In genomic region chr20:61458146-61458746, GRCh38 we compare ENCODE assay signal across 30 cellular contexts.
"Had no signal": no experiment of that assay in that cellular context is flagged by ENCODE, and none has a peak within 500 bp of the region (broad histone marks: within the 10 kb centered on the region; RNA-seq: fewer than 3 reads in every experiment).

No MANE protein-coding gene starts in this region.

- H3K79me2 ChIP-seq: hepatocyte had no signal

- H3K4me3 Mint-ChIP-seq: endodermal cell; naive thymus-derived CD8-positive, alpha-beta T cell; neural crest cell; stimulated activated memory B cell treated with anti-CD40 and anti-IgM and Interleukin-4, amounts not matched to agents 10 μg/mL and 1 μg/mL and 100 μg/mL, for 72 hours had no signal

- H3K27ac Mint-ChIP-seq: endodermal cell; naive thymus-derived CD8-positive, alpha-beta T cell; stimulated activated memory B cell treated with anti-CD40 and anti-IgM and Interleukin-4, amounts not matched to agents 10 μg/mL and 1 μg/mL and 100 μg/mL, for 72 hours had no signal

- ATAC-seq: esophagus mucosa; gastrocnemius medialis; heart left ventricle; left colon; left ventricle myocardium superior; lower lobe of right lung; naive thymus-derived CD8-positive, alpha-beta T cell; sciatic nerve; stimulated activated memory B cell treated with anti-CD40 and anti-IgM and Interleukin-4, amounts not matched to agents 10 μg/mL and 1 μg/mL and 100 μg/mL, for 72 hours; stimulated activated naive CD8-positive, alpha-beta T cell treated with anti-CD3 and anti-CD28 coated beads, Interleukin-15, Interleukin-2, amounts not matched to agents 100 U/mL and 50 U/mL, for 24 hours had no signal

- H3K36me3 Mint-ChIP-seq: naive thymus-derived CD8-positive, alpha-beta T cell; stimulated activated memory B cell treated with anti-CD40 and anti-IgM and Interleukin-4, amounts not matched to agents 10 μg/mL and 1 μg/mL and 100 μg/mL, for 72 hours had no signal

- H3K4me1 ChIP-seq: gastrocnemius medialis, heart left ventricle, lower lobe of right lung, prostate gland, right atrium auricular region, testis, tibial artery, upper lobe of left lung had no signal

- H3K4me3 ChIP-seq: dorsolateral prefrontal cortex, gastrocnemius medialis, heart left ventricle, hepatocyte, lower lobe of right lung, prostate gland, right atrium auricular region, smooth muscle cell, testis, tibial artery, upper lobe of left lung had no signal

- FAIRE-seq: colon, islet of Langerhans had no signal

- H3K4me2 ChIP-seq: hepatocyte, smooth muscle cell had no signal

- H2AFZ ChIP-seq: hepatocyte had no signal

- DNase-seq: dorsolateral prefrontal cortex; effector CD8-positive, alpha-beta T cell; endodermal cell; foreskin fibroblast; gastrocnemius medialis; heart left ventricle; kidney glomerular epithelial cell; left colon; left ventricle myocardium superior; lower lobe of right lung; naive thymus-derived CD8-positive, alpha-beta T cell; stimulated activated CD4-positive, alpha-beta T cell treated with anti-CD3 and anti-CD28 coated beads, Interleukin-12 subunit alpha, Interleukin-12 subunit beta, amount 100 ng/mL, for 4 hours; stimulated activated CD4-positive, alpha-beta T cell treated with anti-CD3 and anti-CD28 coated beads, Interleukin-1b, Interleukin-23, amount 100 ng/mL, for 48 hours; stimulated activated CD4-positive, alpha-beta T cell treated with anti-CD3 and anti-CD28 coated beads, Interleukin-4, amount 100 ng/mL, for 24 hours; stimulated activated naive CD8-positive, alpha-beta T cell treated with anti-CD3 and anti-CD28 coated beads, Interleukin-15, Interleukin-2, amounts not matched to agents 100 U/mL and 50 U/mL, for 24 hours; substantia nigra; testis; tibial artery; upper lobe of left lung had no signal

- H3K27ac ChIP-seq: dorsolateral prefrontal cortex, epithelial cell of prostate, gastrocnemius medialis, heart left ventricle, hepatocyte, lower lobe of right lung, prostate gland, right atrium auricular region, testis, tibial artery, upper lobe of left lung had no signal

- H3K36me3 ChIP-seq: gastrocnemius medialis, heart left ventricle, lower lobe of right lung, prostate gland, right atrium auricular region, tibial artery, upper lobe of left lung had no signal

- H3K4me1 Mint-ChIP-seq: naive thymus-derived CD8-positive, alpha-beta T cell; stimulated activated memory B cell treated with anti-CD40 and anti-IgM and Interleukin-4, amounts not matched to agents 10 μg/mL and 1 μg/mL and 100 μg/mL, for 72 hours had no signal

- H3K9me3 ChIP-seq: gastrocnemius medialis, heart left ventricle, lower lobe of right lung, prostate gland, right atrium auricular region, testis, tibial artery, upper lobe of left lung had no signal

- H3K27me3 ChIP-seq: dorsolateral prefrontal cortex, gastrocnemius medialis, hepatocyte, right atrium auricular region, testis, upper lobe of left lung had no signal
